Comparison of ENCODE assay signal across 8 cellular contexts in genomic region chr1:206923009-206923960, GRCh38. TPM values are rescaled to one million over a fixed set of nuclear protein-coding genes. Genes with fewer than 3 reads are reported as not detected.
DNase-seq lines count a peak whose midpoint lies in the region; ATAC-seq and TF ChIP-seq lines count a peak whose summit lies in the region.

No MANE protein-coding gene starts in this region.

- no peaks in the 10 kb centered on the region for H3K27me3 ChIP-seq in endodermal cell (ENCODE audit: control insufficient read depth, insufficient read depth, low read length, poor library complexity, severe bottlenecking)

- no peaks in the 10 kb centered on the region for H3K4me1 ChIP-seq in endodermal cell (ENCODE audit: control insufficient read depth, insufficient read depth, low read length)

- peak; percentile 46 for ATAC-seq in GM18517 (IDR thresholded peaks at IDR 0.05; ENCODE audit: unreplicated experiment)
- ATAC-seq in HG02759 (IDR thresholded peaks at IDR 0.05; ENCODE audit: unreplicated experiment), result peak; percentile 58

- H3K4me3 Mint-ChIP-seq in Calu3 (ENCODE audit: low read depth, unreplicated experiment) (no peak overlapping the region), endodermal cell (no peak overlapping the region)

- H3K9me3 Mint-ChIP-seq in Calu3 (ENCODE audit: low read depth, unreplicated experiment), result no peaks in the 10 kb centered on the region
- H3K9me3 Mint-ChIP-seq in endodermal cell, result no peaks in the 10 kb centered on the region

- DNase-seq in T follicular helper cell (ENCODE audit: low read depth) (peak; percentile 62), caudate nucleus (lab: John Stamatoyannopoulos, UW) (no peak), Calu3 (no peak), kidney tubule cell (ENCODE audit: low spot score) (no peak), endodermal cell (no peak)
- peak; percentile 43 to 48 for DNase-seq in stimulated activated CD8-positive, alpha-beta memory T cell treated with anti-CD3 and anti-CD28 coated beads, Interleukin-2, amount 100 ng/mL, for 1 hour (ENCODE audit: low read depth in 2 of 2)

- WGBS in endodermal cell (ENCODE audit: insufficient coverage in 1 of 2, insufficient read length in 1 of 2), 2 experiments, result 87 to 91% methylated on average over 8 to 12 of the region's 12 CpGs

- no peaks in the 10 kb centered on the region for H3K4me1 Mint-ChIP-seq in Calu3 (ENCODE audit: low read depth, unreplicated experiment)
- H3K4me1 Mint-ChIP-seq in endodermal cell, result no peaks in the 10 kb centered on the region

- intact Hi-C loops in Calu3 (cut with micrococcal nuclease; ENCODE audit: unreplicated experiment), result no loop called here

- CTCF ChIA-PET in Calu3 (lab: Charles Lee), result interaction anchor here (0.5 kb wide), 1 partner anchor 66 kb away, joined by 3 read pairs; no protein-coding TSS in a partner anchor

- H3K4me3 ChIP-seq in endodermal cell (ENCODE audit: low read length), result no peak overlapping the region

- H3K27ac ChIP-seq in caudate nucleus (ENCODE audit: low read depth, low read length) (peak overlapping the region; percentile 69), endodermal cell (ENCODE audit: low read depth, low read length) (no peak overlapping the region)

- H3K36me3 ChIP-seq in endodermal cell (ENCODE audit: control insufficient read depth, insufficient read depth, low read length), result no peaks in the 10 kb centered on the region

- H3K27me3 Mint-ChIP-seq in Calu3 (ENCODE audit: unreplicated experiment) (no peaks in the 10 kb centered on the region), endodermal cell (ENCODE audit: insufficient read depth) (no peaks in the 10 kb centered on the region)

- no peak overlapping the region for H3K9ac ChIP-seq in endodermal cell (ENCODE audit: extremely low read depth, low read length, poor library complexity, severe bottlenecking)

- H3K9me3 ChIP-seq in endodermal cell (ENCODE audit: control insufficient read depth, low read length), result no peaks in the 10 kb centered on the region

- H3K27ac Mint-ChIP-seq in Calu3 (ENCODE audit: unreplicated experiment) (no peak overlapping the region), endodermal cell (no peak overlapping the region)

- no peak for TF ChIP-seq CTCF in Calu3 (IDR thresholded peaks at IDR 0.05; ENCODE audit: unreplicated experiment)
- no peak for TF ChIP-seq CTCF in endodermal cell (conservative IDR thresholded peaks at IDR 0.05)

- no peaks in the 10 kb centered on the region for H3K36me3 Mint-ChIP-seq in Calu3 (ENCODE audit: insufficient read depth, unreplicated experiment)
- H3K36me3 Mint-ChIP-seq in endodermal cell (ENCODE audit: low read depth), result no peaks in the 10 kb centered on the region

- BruUV-seq in Calu3 (replicated peaks; lab: Mats Ljungman, UMichigan), result no TSS peak

RNA-seq across cellular contexts. Expression of gene FCMR, which starts 1.5 kb away (rescaled TPM):
- total RNA-seq in Calu3 (2022), result 0.86 and 1.1 TPM in 2 replicates
- total RNA-seq in endodermal cell, result not detected
- polyA plus RNA-seq in endodermal cell (2013, experiment 1 of 2), result not detected
- polyA plus RNA-seq in endodermal cell (2013, experiment 2 of 2), result not detected

RNA-seq across cellular contexts. Expression of gene PIGR, which starts 23.0 kb away (rescaled TPM):
- 250 and 367 TPM in 2 replicates for total RNA-seq in Calu3 (2022)
- total RNA-seq in endodermal cell, result not detected
- not detected for polyA plus RNA-seq in endodermal cell (2013, experiment 1 of 2)
- polyA plus RNA-seq in endodermal cell (2013, experiment 2 of 2), result not detected

RNA-seq across cellular contexts. Expression of gene IL24, which starts 26.0 kb away (rescaled TPM):
- total RNA-seq in Calu3 (2022) (not detected in 2 replicates), endodermal cell (not detected)
- polyA plus RNA-seq in endodermal cell (2013, experiment 1 of 2), result not detected
- not detected for polyA plus RNA-seq in endodermal cell (2013, experiment 2 of 2)

RNA-seq across cellular contexts. Expression of gene FCAMR, which starts 47.0 kb away (rescaled TPM):
- total RNA-seq in Calu3 (2022) (not detected in 2 replicates), endodermal cell (not detected)
- polyA plus RNA-seq in endodermal cell (2013, experiment 1 of 2), result not detected
- polyA plus RNA-seq in endodermal cell (2013, experiment 2 of 2), result not detected

RNA-seq across cellular contexts. Expression of gene IL20, which starts 57.9 kb away (rescaled TPM):
- total RNA-seq in Calu3 (2022), result not detected in 2 replicates
- not detected for total RNA-seq in endodermal cell
- not detected for polyA plus RNA-seq in endodermal cell (2013, experiment 1 of 2)
- not detected for polyA plus RNA-seq in endodermal cell (2013, experiment 2 of 2)

Comparison
In these comparisons a context has a peak if more than half of its experiments do, and no peak if none do; other contexts are left out.
1. DNase-seq: peak in T follicular helper cell (single experiment) and stimulated activated CD8-positive, alpha-beta memory T cell treated with anti-CD3 and anti-CD28 coated beads, Interleukin-2, amount 100 ng/mL, for 1 hour (2 of 2); none in caudate nucleus (0 of 61), Calu3 (single experiment), kidney tubule cell (single experiment) and endodermal cell (single experiment).
2. RNA of gene PIGR, which starts 23.0 kb away (total RNA-seq): 250 to 367 TPM in Calu3; not detected in endodermal cell; every median in the first group is over 100 times any median in the second.